7 cellular contexts compared by ENCODE assay signal in the genomic region with DNA sequence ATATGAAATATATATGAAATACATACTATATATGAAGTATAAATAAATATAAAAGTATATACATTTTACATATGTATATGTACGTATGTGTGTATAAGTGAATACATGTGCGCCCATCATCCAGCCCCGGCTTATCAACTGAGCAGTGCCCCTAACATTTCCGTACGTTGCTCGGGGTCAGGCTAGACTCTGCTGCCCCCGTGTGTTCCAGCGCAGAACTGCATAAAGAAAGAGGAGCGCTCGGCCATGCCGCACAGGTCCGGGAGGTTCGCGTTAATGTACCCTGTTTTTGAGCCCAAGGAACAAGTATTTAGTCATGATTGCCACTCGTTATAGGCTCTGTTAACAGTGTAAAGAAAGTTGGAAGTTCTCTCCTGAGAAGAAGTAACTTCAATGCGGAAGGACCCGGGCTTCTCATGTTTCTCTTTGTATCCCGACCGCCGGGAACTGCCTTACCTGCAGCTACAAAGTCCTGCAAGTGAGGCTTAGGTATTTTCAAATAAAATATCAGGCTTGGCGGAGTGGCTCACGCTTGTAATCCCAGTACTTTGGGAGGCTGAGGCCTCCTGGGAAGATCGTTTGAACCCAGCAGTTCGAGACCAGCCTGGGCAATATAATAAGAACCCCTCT. TPM values are rescaled to one million over a fixed set of nuclear protein-coding genes. Genes with fewer than 3 reads are reported as not detected.
DNase-seq lines count a peak whose midpoint lies in the region; ATAC-seq and TF ChIP-seq lines count a peak whose summit lies in the region.

No MANE protein-coding gene starts in this region.

- no peaks in the 10 kb centered on the region for H3K36me3 Mint-ChIP-seq in T-helper 1 cell treated with Interleukin-12 subunit alpha and Interleukin-12 subunit beta and Interleukin-4 antibody, amounts not matched to agents 30 μg/mL and 1 μg/mL, for 36 hours (ENCODE audit: low read depth)

- peak; percentile 92 for ATAC-seq in HG02610 (IDR thresholded peaks at IDR 0.05; ENCODE audit: unreplicated experiment)

- peaks cover 18% of the 10 kb centered on the region for H3K27me3 Mint-ChIP-seq in T-helper 1 cell treated with Interleukin-12 subunit alpha and Interleukin-12 subunit beta and Interleukin-4 antibody, amounts not matched to agents 30 μg/mL and 1 μg/mL, for 36 hours (ENCODE audit: low read depth)

- H3K36me3 ChIP-seq in hepatocyte (replicated peaks; ENCODE audit: insufficient read depth, low read depth) (no peaks in the 10 kb centered on the region), skeletal muscle satellite cell (ENCODE audit: insufficient read depth, low read length) (no peaks in the 10 kb centered on the region)

- no peaks in the 10 kb centered on the region for H3K79me2 ChIP-seq in hepatocyte

- no peak overlapping the region for H3K9ac ChIP-seq in skeletal muscle satellite cell (ENCODE audit: low read depth, low read length)

- H3K4me3 Mint-ChIP-seq in T-helper 1 cell treated with Interleukin-12 subunit alpha and Interleukin-12 subunit beta and Interleukin-4 antibody, amounts not matched to agents 30 μg/mL and 1 μg/mL, for 36 hours: peak overlapping the region; percentile 72

- peaks cover 2% of the 10 kb centered on the region for H3K4me1 Mint-ChIP-seq in T-helper 1 cell treated with Interleukin-12 subunit alpha and Interleukin-12 subunit beta and Interleukin-4 antibody, amounts not matched to agents 30 μg/mL and 1 μg/mL, for 36 hours (ENCODE audit: low read depth)

- peak; percentile 85 for TF ChIP-seq CTCF in GM12874 (IDR thresholded peaks at IDR 0.05; ENCODE audit: insufficient read depth, low read depth, low read length)
- TF ChIP-seq CTCF in hepatocyte (IDR thresholded peaks at IDR 0.05; ENCODE audit: poor library complexity): peak; percentile 99

- H3K4me3 ChIP-seq in hepatocyte: peak overlapping the region; percentile 5
- H3K4me3 ChIP-seq in skeletal muscle satellite cell (ENCODE audit: low read length): no peak overlapping the region

- DNase-seq in NCI-H1092 (lab: John Stamatoyannopoulos, UW) (peak; percentile 15), amygdala (lab: John Stamatoyannopoulos, UW) (peak in 36 of 56 donors; percentile 2 to 72 (median 16)), hepatocyte (ENCODE audit: low spot score) (peak; percentile 75)

- peak overlapping the region; percentile 36 for H2AFZ ChIP-seq in hepatocyte

- 11% methylated on average over 24 of the region's 24 CpGs for WGBS in hepatocyte (ENCODE audit: low lambda C conversion rate, missing lambda C conversion rate)

- peak overlapping the region; percentile 21 for H3K27ac ChIP-seq in hepatocyte

- no peaks in the 10 kb centered on the region for H3K9me2 ChIP-seq in hepatocyte (replicated peaks; ENCODE audit: insufficient read depth)

- H3K27ac Mint-ChIP-seq in T-helper 1 cell treated with Interleukin-12 subunit alpha and Interleukin-12 subunit beta and Interleukin-4 antibody, amounts not matched to agents 30 μg/mL and 1 μg/mL, for 36 hours: no peak overlapping the region

- H3K27me3 ChIP-seq in hepatocyte: no peaks in the 10 kb centered on the region
- peaks cover 42% of the 10 kb centered on the region for H3K27me3 ChIP-seq in skeletal muscle satellite cell (ENCODE audit: control insufficient read depth, insufficient read depth, low read length)

- H4K20me1 ChIP-seq in hepatocyte (ENCODE audit: insufficient read depth, poor library complexity, severe bottlenecking): no peaks in the 10 kb centered on the region

- H3K4me1 ChIP-seq in hepatocyte (ENCODE audit: insufficient read depth) (no peaks in the 10 kb centered on the region), skeletal muscle satellite cell (ENCODE audit: control insufficient read depth, insufficient read depth, low read length) (no peaks in the 10 kb centered on the region)

- H3K9me3 ChIP-seq in hepatocyte (ENCODE audit: low read depth) (no peaks in the 10 kb centered on the region), skeletal muscle satellite cell (replicated peaks; ENCODE audit: low read length) (no peaks in the 10 kb centered on the region)

- H3K4me2 ChIP-seq in hepatocyte: peak overlapping the region; percentile 75
- peak overlapping the region; percentile 81 for H3K4me2 ChIP-seq in skeletal muscle satellite cell (ENCODE audit: low read length)

- H3K9me3 Mint-ChIP-seq in T-helper 1 cell treated with Interleukin-12 subunit alpha and Interleukin-12 subunit beta and Interleukin-4 antibody, amounts not matched to agents 30 μg/mL and 1 μg/mL, for 36 hours: no peaks in the 10 kb centered on the region

RNA-seq across cellular contexts. Expression of gene CD8B2, which starts 55.7 kb away (rescaled TPM):
- total RNA-seq in hepatocyte: 0.44 TPM in 1 of 2 replicates, not detected in the other
- 0.47 TPM in 1 of 2 replicates, not detected in the other for polyA plus RNA-seq in hepatocyte
- not detected in 2 replicates for total RNA-seq in skeletal muscle satellite cell (2012; rRNA removed)

Comparison
In these comparisons a context has a peak if more than half of its experiments do, and no peak if none do; other contexts are left out.
1. DNase-seq: peak in every context shown above with its lines; median percentile 75 in hepatocyte; 16 in amygdala; 15 in NCI-H1092.